Comparison of ENCODE assay signal across 28 cellular contexts in the genomic region with DNA sequence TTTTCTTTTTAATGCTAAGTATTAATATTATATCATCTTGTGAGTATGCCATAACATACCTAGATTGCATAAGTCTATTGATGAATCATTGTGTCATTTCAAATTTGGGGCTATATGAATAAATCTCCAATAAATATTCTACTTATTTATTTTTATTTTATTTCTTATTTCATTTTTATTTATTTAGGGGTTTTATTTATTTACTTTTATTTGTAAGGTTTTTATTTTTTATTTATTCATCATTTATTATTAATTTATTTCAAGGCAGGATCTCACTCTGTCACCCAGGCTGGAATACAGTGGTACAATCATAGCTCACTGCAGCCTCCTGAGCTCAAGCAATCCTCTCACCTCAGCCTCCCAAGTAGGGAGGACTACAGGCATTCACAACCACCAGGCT. TPM values are rescaled to one million over a fixed set of nuclear protein-coding genes. Genes with fewer than 3 reads are reported as not detected.
"Had no signal": no experiment of that assay in that cellular context is flagged by ENCODE, and none has a peak within 500 bp of the region (broad histone marks: within the 10 kb centered on the region; RNA-seq: fewer than 3 reads in every experiment).

No MANE protein-coding gene starts in this region.

- H3K4me3 ChIP-seq: left ventricle myocardium inferior, lung, neural progenitor cell, right atrium auricular region, right lobe of liver, smooth muscle cell, tibial nerve, uterus had no signal

- H3K27me3 ChIP-seq: neural progenitor cell, neutrophil, right atrium auricular region, right lobe of liver, tibial nerve, uterus had no signal

- DNase-seq: hippocampal formation; left ventricle myocardium inferior; mesendoderm; naive B cell; natural killer cell; nephron progenitor cell; occipital lobe; right lobe of liver; stimulated activated CD4-positive, alpha-beta T cell treated with anti-CD3 and anti-CD28 coated beads, Interleukin-1b, Interleukin-23, amount 100 ng/mL, for 48 hours; stimulated activated CD4-positive, alpha-beta T cell treated with anti-CD3 and anti-CD28 coated beads, Interleukin-2, amount 100 ng/mL, for 48 hours; stimulated activated CD4-positive, alpha-beta T cell treated with anti-CD3 and anti-CD28 coated beads, Interleukin-4, amount 100 ng/mL, for 4 hours; stimulated activated CD8-positive, alpha-beta memory T cell treated with anti-CD3 and anti-CD28 coated beads, Interleukin-4, amount 100 ng/mL, for 48 hours; stimulated activated naive CD4-positive, alpha-beta T cell treated with Interleukin-2 at 50 U/mL for 16 hours; stimulated activated naive CD8-positive, alpha-beta T cell treated with anti-CD3 and anti-CD28 coated beads, Interleukin-15, amount 100 ng/mL, for 72 hours; substantia nigra; uterus had no signal

- ATAC-seq: natural killer cell; right lobe of liver; stimulated activated memory B cell treated with anti-CD40 and anti-IgM and Interleukin-4, amounts not matched to agents 10 μg/mL and 1 μg/mL and 100 μg/mL, for 72 hours; stimulated activated naive CD8-positive, alpha-beta T cell treated with anti-CD3 and anti-CD28 coated beads, Interleukin-15, amount 100 ng/mL, for 72 hours had no signal

- H3K9me3 ChIP-seq: neutrophil, right atrium auricular region, right lobe of liver, tibial nerve, uterus had no signal

- H3K36me3 ChIP-seq: left ventricle myocardium inferior, neural progenitor cell, neutrophil, right atrium auricular region, right lobe of liver, tibial nerve, uterus had no signal

RNA-seq across cellular contexts. Expression of a gene that starts 36.3 kb away (rescaled TPM):
- total RNA-seq: kidney epithelial cell, mononuclear cell, natural killer cell, osteocyte, pulmonary artery endothelial cell, renal cortical epithelial cell had no signal
